In genomic region chr3:58175429-58176184, GRCh38 we compare ENCODE assay signal across 1 cellular context.
TF ChIP-seq lines count a peak whose summit lies in the region.

No MANE protein-coding gene starts in this region.

TF ChIP-seq in HepG2, 621 proteins besides CTCF, POLR2A, EP300 and RAD21 (continued from another document and continues in another):
- no peak for TF ChIP-seq FOXO4 (CRISPR knock-in tag; conservative IDR thresholded peaks at IDR 0.05)
- TF ChIP-seq FOXK1 (CRISPR knock-in tag; IDR thresholded peaks at IDR 0.05; ENCODE audit: borderline replicate concordance, low read depth) = peak; percentile 84; the same call in 1 of the 2 replicates
- peak; percentile 60; the same call in 1 of the 2 replicates for TF ChIP-seq ZFP90 (CRISPR knock-in tag; IDR thresholded peaks at IDR 0.05; ENCODE audit: borderline replicate concordance)
- no peak; the same call in 1 of the 2 replicates for TF ChIP-seq ZNF7 (CRISPR knock-in tag; IDR thresholded peaks at IDR 0.05)
- TF ChIP-seq ARID5B (CRISPR knock-in tag; IDR thresholded peaks at IDR 0.05) = peak; percentile 96
- TF ChIP-seq ZNF383 (CRISPR knock-in tag; IDR thresholded peaks at IDR 0.05; ENCODE audit: borderline replicate concordance) = no peak
- no peak for TF ChIP-seq STAT6 (CRISPR knock-in tag; IDR thresholded peaks at IDR 0.05; ENCODE audit: borderline replicate concordance)
- no peak for TF ChIP-seq ZZZ3 (CRISPR knock-in tag; IDR thresholded peaks at IDR 0.05; ENCODE audit: borderline replicate concordance)
- peak; percentile 84; the same call in 1 of the 2 replicates for TF ChIP-seq ETV5 (CRISPR knock-in tag; IDR thresholded peaks at IDR 0.05; ENCODE audit: borderline replicate concordance)
- peak; percentile 26; the same call in 1 of the 2 replicates for TF ChIP-seq BHLHE40 (IDR thresholded peaks at IDR 0.05; ENCODE audit: low read length)
- no peak for TF ChIP-seq CAMTA2 (CRISPR knock-in tag; IDR thresholded peaks at IDR 0.05; ENCODE audit: borderline replicate concordance)
- TF ChIP-seq MAZ (IDR thresholded peaks at IDR 0.05; ENCODE audit: borderline replicate concordance, low read depth, low read length) = peak; percentile 47; the same call in 1 of the 2 replicates
- peak; percentile 25; the same call in 1 of the 2 replicates for TF ChIP-seq MAZ (CRISPR knock-in tag; IDR thresholded peaks at IDR 0.05; ENCODE audit: low read depth)
- peak; percentile 74 for TF ChIP-seq SOX13 (IDR thresholded peaks at IDR 0.05)
- TF ChIP-seq SOX13 (CRISPR knock-in tag; conservative IDR thresholded peaks at IDR 0.05 in 1 of 2, IDR thresholded peaks at IDR 0.05 in 1 of 2) = peak in 1 of 2 experiments; percentile 95; a peak in 2 of 4 replicates
- TF ChIP-seq SMARCE1 (IDR thresholded peaks at IDR 0.05; ENCODE audit: borderline replicate concordance) = no peak
- no peak for TF ChIP-seq SIN3B (IDR thresholded peaks at IDR 0.05; ENCODE audit: low read length)
- peak; percentile 89 for TF ChIP-seq RXRB (CRISPR knock-in tag; IDR thresholded peaks at IDR 0.05; ENCODE audit: borderline replicate concordance)
- TF ChIP-seq ARID4A (CRISPR knock-in tag; IDR thresholded peaks at IDR 0.05; ENCODE audit: borderline replicate concordance) = peak; percentile 69; the same call in 1 of the 2 replicates
- TF ChIP-seq NCOA1 (CRISPR knock-in tag; IDR thresholded peaks at IDR 0.05) = peak; percentile 88; the same call in 1 of the 2 replicates
- TF ChIP-seq RERE (CRISPR knock-in tag; IDR thresholded peaks at IDR 0.05; ENCODE audit: low read depth) = peak; percentile 42; the same call in 1 of the 2 replicates
- no peak for TF ChIP-seq CEBPB (IDR thresholded peaks at IDR 0.05; ENCODE audit: borderline replicate concordance, low read depth, low read length)
- TF ChIP-seq ZNF775 (CRISPR knock-in tag; IDR thresholded peaks at IDR 0.05; ENCODE audit: borderline replicate concordance) = no peak
- no peak for TF ChIP-seq ZNF790 (CRISPR knock-in tag; IDR thresholded peaks at IDR 0.05; ENCODE audit: borderline replicate concordance)
- TF ChIP-seq ZNF691 (CRISPR knock-in tag; IDR thresholded peaks at IDR 0.05; ENCODE audit: borderline replicate concordance, low read depth) = peak; percentile 90; the same call in 1 of the 2 replicates
- peak; percentile 97 for TF ChIP-seq SOX5 (CRISPR knock-in tag; IDR thresholded peaks at IDR 0.05; ENCODE audit: borderline replicate concordance)
- peak; percentile 77; the same call in 1 of the 2 replicates for TF ChIP-seq PRDM10 (CRISPR knock-in tag; IDR thresholded peaks at IDR 0.05; ENCODE audit: low read depth)
- no peak for TF ChIP-seq YY1 (IDR thresholded peaks at IDR 0.05; ENCODE audit: insufficient read depth, insufficient replicate concordance, low read depth, low read length)
- TF ChIP-seq ZNF460 (CRISPR knock-in tag; IDR thresholded peaks at IDR 0.05; ENCODE audit: borderline replicate concordance) = no peak
- peak; percentile 53; the same call in 1 of the 2 replicates for TF ChIP-seq FOXK2 (IDR thresholded peaks at IDR 0.05)
